ENCODE assay signal across 27 cellular contexts in genomic region chr3:62020706-62021105, GRCh38.
"Had no signal": no experiment of that assay in that cellular context is flagged by ENCODE, and none has a peak within 500 bp of the region (broad histone marks: within the 10 kb centered on the region; RNA-seq: fewer than 3 reads in every experiment).

No MANE protein-coding gene starts in this region.

- ATAC-seq: effector memory CD8-positive, alpha-beta T cell; esophagus mucosa; gastrocnemius medialis; left cardiac atrium; left lung; left ventricle myocardium superior; lower lobe of right lung; mucosa of descending colon had no signal

- FAIRE-seq: endometrium, islet of Langerhans, keratinocyte had no signal

- H3K9me3 Mint-ChIP-seq: endodermal cell had no signal

- H3K9me3 ChIP-seq: colonic mucosa, esophagus squamous epithelium, gastrocnemius medialis, heart right ventricle, left lung, lower lobe of right lung, mucosa of descending colon had no signal

- H3K27ac ChIP-seq: colonic mucosa, epithelial cell of prostate, esophagus squamous epithelium, gastrocnemius medialis, left lung, lower lobe of right lung had no signal

- H3K27me3 ChIP-seq: colonic mucosa, esophagus squamous epithelium, gastrocnemius medialis, heart right ventricle, left lung had no signal

- H3K27me3 Mint-ChIP-seq: dendritic cell treated with granulocyte-macrophage colony-stimulating factor and Interleukin-4, amounts not matched to agents 40 ng/mL and 50 ng/mL, for 4 days; effector memory CD8-positive, alpha-beta T cell; naive B cell had no signal

- H3K27ac Mint-ChIP-seq: dendritic cell treated with granulocyte-macrophage colony-stimulating factor and Interleukin-4, amounts not matched to agents 40 ng/mL and 50 ng/mL, for 4 days; effector memory CD8-positive, alpha-beta T cell; endodermal cell; mesothelial cell of epicardium; naive B cell had no signal

- H3K4me1 Mint-ChIP-seq: naive B cell had no signal

- H3K4me3 ChIP-seq: colonic mucosa, esophagus squamous epithelium, gastrocnemius medialis, heart right ventricle, left lung, lower lobe of right lung, mucosa of descending colon had no signal

- H3K36me3 ChIP-seq: colonic mucosa, esophagus squamous epithelium, left lung, lower lobe of right lung had no signal

- H3K4me3 Mint-ChIP-seq: dendritic cell treated with granulocyte-macrophage colony-stimulating factor and Interleukin-4, amounts not matched to agents 40 ng/mL and 50 ng/mL, for 4 days; effector memory CD8-positive, alpha-beta T cell; endodermal cell; mesothelial cell of epicardium; naive B cell had no signal

- DNase-seq: colonic mucosa; cortex of kidney; effector CD8-positive, alpha-beta T cell; effector memory CD8-positive, alpha-beta T cell; endodermal cell; erythroblast; esophagus squamous epithelium; foreskin melanocyte; gastrocnemius medialis; glutamatergic neuron; head of caudate nucleus; heart right ventricle; hippocampal formation; left cardiac atrium; left lung; left ventricle myocardium superior; lower lobe of right lung; mesenchymal stem cell; mucosa of descending colon; naive B cell had no signal

- H3K36me3 Mint-ChIP-seq: naive B cell had no signal

- H3K4me1 ChIP-seq: colonic mucosa, esophagus squamous epithelium, gastrocnemius medialis, left lung, lower lobe of right lung had no signal
